ENCODE assay signal across 13 cellular contexts in the genomic region with DNA sequence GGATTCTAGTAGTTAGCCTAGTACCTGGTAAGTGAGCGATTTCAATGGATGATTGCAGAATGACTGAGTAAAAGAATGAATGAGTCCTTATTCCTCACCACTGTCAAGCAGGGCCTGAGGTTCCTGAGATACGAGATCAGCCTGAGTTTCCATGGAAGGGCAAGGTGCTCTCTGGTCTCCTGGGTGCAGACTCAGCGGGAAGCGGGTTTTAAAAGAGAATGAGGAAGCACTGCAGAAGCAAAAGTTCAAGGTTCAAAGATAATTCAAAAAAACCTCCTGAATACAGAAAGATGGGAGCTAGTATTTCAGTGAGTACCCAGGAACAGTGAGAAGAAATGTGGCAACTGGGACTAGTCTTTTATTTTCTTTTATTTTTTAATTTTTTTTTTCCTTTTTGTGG.
"Had no signal": no experiment of that assay in that cellular context is flagged by ENCODE, and none has a peak within 500 bp of the region (broad histone marks: within the 10 kb centered on the region; RNA-seq: fewer than 3 reads in every experiment).

No MANE protein-coding gene starts in this region.

- H3K4me3 ChIP-seq: left lung, pancreas, suprapubic skin had no signal

- ATAC-seq: left lung, pancreas, sciatic nerve had no signal

- H3K27me3 Mint-ChIP-seq: activated naive CD8-positive, alpha-beta T cell treated with anti-CD3 and anti-CD28 coated beads for 36 hours had no signal

- H3K27me3 ChIP-seq: left lung, neutrophil, pancreas, suprapubic skin had no signal

- H3K9me3 ChIP-seq: pancreas had no signal

- H3K4me3 Mint-ChIP-seq: activated naive CD8-positive, alpha-beta T cell treated with anti-CD3 and anti-CD28 coated beads for 36 hours had no signal

- H3K27ac Mint-ChIP-seq: activated naive CD8-positive, alpha-beta T cell treated with anti-CD3 and anti-CD28 coated beads for 36 hours had no signal

- DNase-seq: activated CD4-positive, alpha-beta T cell treated with anti-CD3 and anti-CD28 coated beads, Interleukin-2, amount 50 U/mL, for 48 hours; activated gamma-delta T cell treated with Interleukin-2 at 50 U/mL for 16 hours; activated naive CD8-positive, alpha-beta T cell treated with anti-CD3 and anti-CD28 coated beads for 36 hours; amniotic stem cell; erythroblast; left lung; midbrain; pancreas; stimulated activated naive CD4-positive, alpha-beta T cell; trophoblast cell had no signal

- H3K27ac ChIP-seq: left lung, neutrophil, pancreas, suprapubic skin had no signal
